Comparison of ENCODE assay signal across 1 cellular context in the genomic region with DNA sequence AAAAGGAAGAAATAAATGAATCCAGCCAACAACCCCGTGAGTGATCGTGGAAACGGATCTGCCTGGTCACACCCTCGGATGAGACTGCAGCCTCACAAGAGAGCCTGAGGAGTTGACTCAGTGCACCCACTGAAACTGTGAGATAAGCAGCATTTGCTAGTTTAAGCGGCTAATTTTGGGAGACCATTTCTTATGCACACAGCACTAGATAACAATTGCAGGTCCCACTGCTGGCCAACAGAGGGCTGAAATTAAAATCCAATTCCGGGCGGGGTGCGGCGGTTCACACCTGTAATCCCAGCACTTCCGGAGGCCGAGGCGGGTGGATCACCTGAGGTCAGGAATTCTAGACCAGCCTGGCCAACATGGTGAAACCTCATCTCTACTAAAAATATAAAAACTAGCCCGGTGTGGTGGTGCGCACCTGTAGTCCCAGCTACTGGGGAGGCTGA.
A peak's percentile ranks its signal among the peaks of the same experiment; 100 is the strongest.
TF ChIP-seq lines count a peak whose summit lies in the region.

No MANE protein-coding gene starts in this region.

TF ChIP-seq in K562, 482 proteins besides CTCF, POLR2A, EP300 and RAD21 (continued from another document and continues in another):
- TF ChIP-seq, protein P1, sequence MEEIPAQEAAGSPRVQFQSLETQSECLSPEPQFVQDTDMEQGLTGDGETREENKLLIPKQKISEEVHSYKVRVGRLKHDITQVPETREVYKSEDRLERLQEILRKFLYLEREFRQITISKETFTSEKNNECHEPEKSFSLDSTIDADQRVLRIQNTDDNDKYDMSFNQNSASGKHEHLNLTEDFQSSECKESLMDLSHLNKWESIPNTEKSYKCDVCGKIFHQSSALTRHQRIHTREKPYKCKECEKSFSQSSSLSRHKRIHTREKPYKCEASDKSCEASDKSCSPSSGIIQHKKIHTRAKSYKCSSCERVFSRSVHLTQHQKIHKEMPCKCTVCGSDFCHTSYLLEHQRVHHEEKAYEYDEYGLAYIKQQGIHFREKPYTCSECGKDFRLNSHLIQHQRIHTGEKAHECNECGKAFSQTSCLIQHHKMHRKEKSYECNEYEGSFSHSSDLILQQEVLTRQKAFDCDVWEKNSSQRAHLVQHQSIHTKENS (CRISPR knock-in tag; IDR thresholded peaks at IDR 0.05) = no peak
- TF ChIP-seq JUNB (CRISPR knock-in tag; conservative IDR thresholded peaks at IDR 0.05) (no peak), NCOA2 (IDR thresholded peaks at IDR 0.05; ENCODE audit: partially characterized antibody in 2 of 2) (no peak), ZSCAN29 (IDR thresholded peaks at IDR 0.05) (no peak), BRD4 (IDR thresholded peaks at IDR 0.05) (no peak), ZNF354B (CRISPR knock-in tag; IDR thresholded peaks at IDR 0.05) (no peak), ERF (CRISPR knock-in tag; IDR thresholded peaks at IDR 0.05) (no peak), POLR2H (tag; IDR thresholded peaks at IDR 0.05; ENCODE audit: low read depth) (no peak), CSDE1 (IDR thresholded peaks at IDR 0.05) (no peak), ZNF699 (CRISPR knock-in tag; IDR thresholded peaks at IDR 0.05; ENCODE audit: insufficient replicate concordance) (no peak), ARNT (IDR thresholded peaks at IDR 0.05) (0 out of 4 replicates have a peak, but pooled peaks of 1 of the 2 experiments have one; percentile 32), BRF1 (IDR thresholded peaks at IDR 0.05; ENCODE audit: borderline replicate concordance, extremely low read depth, insufficient read length) (no peak), RBBP5 (IDR thresholded peaks at IDR 0.05; ENCODE audit: borderline replicate concordance, insufficient read depth, low read length, poor library complexity, severe bottlenecking) (no peak), ZFPM2 (CRISPR knock-in tag; IDR thresholded peaks at IDR 0.05) (no peak), YBX1 (IDR thresholded peaks at IDR 0.05) (no peak), MTA1 (IDR thresholded peaks at IDR 0.05; ENCODE audit: borderline replicate concordance) (peak; percentile 79; the same call in 1 of the 2 replicates), RFX1 (IDR thresholded peaks at IDR 0.05) (no peak), ETS2 (tag; IDR thresholded peaks at IDR 0.05; ENCODE audit: borderline replicate concordance, poor library complexity, severe bottlenecking) (no peak), KLF16 (IDR thresholded peaks at IDR 0.05) (no peak), RCOR1 (IDR thresholded peaks at IDR 0.05; ENCODE audit: borderline replicate concordance in 1 of 2, low read depth in 2 of 2, low read length in 2 of 2) (peak in 1 of 2 experiments; percentile 46; a peak in 1 of 4 replicates), ZBTB17 (CRISPR knock-in tag; IDR thresholded peaks at IDR 0.05) (no peak), ZFX (CRISPR knock-in tag; IDR thresholded peaks at IDR 0.05) (no peak), ZSCAN32 (CRISPR knock-in tag; IDR thresholded peaks at IDR 0.05) (no peak), KAT2B (IDR thresholded peaks at IDR 0.05; ENCODE audit: low read depth, low read length) (no peak), TCFL5 (CRISPR knock-in tag; conservative IDR thresholded peaks at IDR 0.05) (no peak), PHF20 (IDR thresholded peaks at IDR 0.05; ENCODE audit: partially characterized antibody) (no peak), HLTF (IDR thresholded peaks at IDR 0.05) (no peak), ZNF316 (IDR thresholded peaks at IDR 0.05) (peak; percentile 52), RFX7 (CRISPR knock-in tag; IDR thresholded peaks at IDR 0.05) (no peak), CEBPB (tag; IDR thresholded peaks at IDR 0.05) (no peak), RBM25 (IDR thresholded peaks at IDR 0.05; ENCODE audit: low read depth, low read length, severe bottlenecking) (peak; percentile 31), HDAC2 (IDR thresholded peaks at IDR 0.05) (peak; percentile 79), ZNF583 (CRISPR knock-in tag; IDR thresholded peaks at IDR 0.05) (no peak), PTBP1 (IDR thresholded peaks at IDR 0.05; ENCODE audit: low read depth, low read length) (no peak), PURB (CRISPR knock-in tag; IDR thresholded peaks at IDR 0.05; ENCODE audit: low read depth) (no peak), NRF1 (conservative IDR thresholded peaks at IDR 0.05 in 1 of 2, IDR thresholded peaks at IDR 0.05 in 1 of 2) (peak in 1 of 2 experiments; percentile 36; a peak in 2 of 4 replicates), MCM3 (IDR thresholded peaks at IDR 0.05) (no peak), ZNF551 (CRISPR knock-in tag; IDR thresholded peaks at IDR 0.05) (no peak), ZNF408 (CRISPR knock-in tag; IDR thresholded peaks at IDR 0.05; ENCODE audit: low read depth) (no peak), SMAD3 (CRISPR knock-in tag; conservative IDR thresholded peaks at IDR 0.05) (no peak), HSF4 (CRISPR knock-in tag; IDR thresholded peaks at IDR 0.05; ENCODE audit: borderline replicate concordance) (no peak), ELF2 (CRISPR knock-in tag; IDR thresholded peaks at IDR 0.05) (no peak), ZNF384 (IDR thresholded peaks at IDR 0.05; ENCODE audit: low read depth, low read length) (peak; percentile 86), MEF2D (tag; conservative IDR thresholded peaks at IDR 0.05; ENCODE audit: low read depth) (no peak), ZNF589 (CRISPR knock-in tag; IDR thresholded peaks at IDR 0.05; ENCODE audit: low read depth) (no peak), ZNF444 (CRISPR knock-in tag; IDR thresholded peaks at IDR 0.05) (no peak), DDX20 (tag; IDR thresholded peaks at IDR 0.05; ENCODE audit: low read depth) (no peak), ZNF76 (CRISPR knock-in tag; IDR thresholded peaks at IDR 0.05; ENCODE audit: borderline replicate concordance) (no peak), ZNF274 (IDR thresholded peaks at IDR 0.05; ENCODE audit: borderline replicate concordance, low read depth, low read length) (no peak)
- TF ChIP-seq, protein P2, sequence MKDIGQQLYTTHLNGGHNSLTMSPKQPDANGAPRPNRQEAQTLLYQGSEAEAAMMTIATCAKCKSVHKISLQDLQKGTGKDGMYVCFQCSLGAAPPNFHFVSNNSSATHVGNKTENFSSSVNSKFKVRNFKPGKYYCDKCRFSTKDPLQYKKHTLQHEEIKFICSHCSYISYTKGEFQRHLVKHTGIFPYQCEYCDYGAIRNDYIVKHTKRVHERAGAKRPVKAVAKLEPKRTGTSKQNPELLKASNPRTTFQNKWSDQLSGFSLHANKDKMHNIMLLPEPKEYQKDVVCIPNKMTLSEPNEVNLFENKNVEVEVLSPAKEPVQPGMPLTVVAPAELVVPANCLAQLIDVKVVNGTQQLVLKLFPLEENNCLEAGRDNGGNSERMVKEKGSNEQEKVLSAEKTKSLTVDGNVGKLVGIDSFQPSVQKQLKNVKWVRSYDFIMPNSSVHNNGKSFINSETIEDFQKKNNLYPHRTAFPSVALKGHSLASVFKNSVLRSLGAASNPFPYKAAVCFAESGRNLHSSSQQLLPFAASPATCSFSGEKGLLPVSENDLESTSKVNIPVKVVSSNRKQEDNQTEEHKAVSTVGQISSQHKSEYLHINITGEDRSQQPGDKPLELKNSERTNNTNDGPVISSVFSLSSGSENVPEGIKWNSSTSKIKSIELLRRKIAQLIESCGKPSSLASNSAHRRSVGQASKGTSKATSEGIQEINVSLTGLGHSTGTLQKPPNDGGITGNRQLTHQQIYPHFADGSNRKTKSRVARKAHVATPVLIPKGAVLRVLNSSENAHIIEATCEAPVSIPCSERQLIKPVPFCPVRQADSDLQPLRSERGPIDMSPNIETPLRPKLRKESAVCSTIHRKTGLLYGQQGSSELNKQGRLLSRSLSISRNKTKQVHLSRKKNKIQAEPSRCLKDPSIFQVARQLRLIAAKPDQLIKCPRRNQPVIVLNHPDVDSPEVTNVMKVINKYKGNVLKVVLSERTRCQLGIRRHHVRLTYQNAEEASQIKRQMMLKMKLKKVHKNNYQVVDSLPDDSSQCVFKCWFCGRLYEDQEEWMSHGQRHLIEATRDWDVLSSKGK (CRISPR knock-in tag; IDR thresholded peaks at IDR 0.05) = no peak
- TF ChIP-seq, protein P3, sequence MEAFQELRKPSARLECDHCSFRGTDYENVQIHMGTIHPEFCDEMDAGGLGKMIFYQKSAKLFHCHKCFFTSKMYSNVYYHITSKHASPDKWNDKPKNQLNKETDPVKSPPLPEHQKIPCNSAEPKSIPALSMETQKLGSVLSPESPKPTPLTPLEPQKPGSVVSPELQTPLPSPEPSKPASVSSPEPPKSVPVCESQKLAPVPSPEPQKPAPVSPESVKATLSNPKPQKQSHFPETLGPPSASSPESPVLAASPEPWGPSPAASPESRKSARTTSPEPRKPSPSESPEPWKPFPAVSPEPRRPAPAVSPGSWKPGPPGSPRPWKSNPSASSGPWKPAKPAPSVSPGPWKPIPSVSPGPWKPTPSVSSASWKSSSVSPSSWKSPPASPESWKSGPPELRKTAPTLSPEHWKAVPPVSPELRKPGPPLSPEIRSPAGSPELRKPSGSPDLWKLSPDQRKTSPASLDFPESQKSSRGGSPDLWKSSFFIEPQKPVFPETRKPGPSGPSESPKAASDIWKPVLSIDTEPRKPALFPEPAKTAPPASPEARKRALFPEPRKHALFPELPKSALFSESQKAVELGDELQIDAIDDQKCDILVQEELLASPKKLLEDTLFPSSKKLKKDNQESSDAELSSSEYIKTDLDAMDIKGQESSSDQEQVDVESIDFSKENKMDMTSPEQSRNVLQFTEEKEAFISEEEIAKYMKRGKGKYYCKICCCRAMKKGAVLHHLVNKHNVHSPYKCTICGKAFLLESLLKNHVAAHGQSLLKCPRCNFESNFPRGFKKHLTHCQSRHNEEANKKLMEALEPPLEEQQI (IDR thresholded peaks at IDR 0.05) = no peak
- TF ChIP-seq, protein P4, sequence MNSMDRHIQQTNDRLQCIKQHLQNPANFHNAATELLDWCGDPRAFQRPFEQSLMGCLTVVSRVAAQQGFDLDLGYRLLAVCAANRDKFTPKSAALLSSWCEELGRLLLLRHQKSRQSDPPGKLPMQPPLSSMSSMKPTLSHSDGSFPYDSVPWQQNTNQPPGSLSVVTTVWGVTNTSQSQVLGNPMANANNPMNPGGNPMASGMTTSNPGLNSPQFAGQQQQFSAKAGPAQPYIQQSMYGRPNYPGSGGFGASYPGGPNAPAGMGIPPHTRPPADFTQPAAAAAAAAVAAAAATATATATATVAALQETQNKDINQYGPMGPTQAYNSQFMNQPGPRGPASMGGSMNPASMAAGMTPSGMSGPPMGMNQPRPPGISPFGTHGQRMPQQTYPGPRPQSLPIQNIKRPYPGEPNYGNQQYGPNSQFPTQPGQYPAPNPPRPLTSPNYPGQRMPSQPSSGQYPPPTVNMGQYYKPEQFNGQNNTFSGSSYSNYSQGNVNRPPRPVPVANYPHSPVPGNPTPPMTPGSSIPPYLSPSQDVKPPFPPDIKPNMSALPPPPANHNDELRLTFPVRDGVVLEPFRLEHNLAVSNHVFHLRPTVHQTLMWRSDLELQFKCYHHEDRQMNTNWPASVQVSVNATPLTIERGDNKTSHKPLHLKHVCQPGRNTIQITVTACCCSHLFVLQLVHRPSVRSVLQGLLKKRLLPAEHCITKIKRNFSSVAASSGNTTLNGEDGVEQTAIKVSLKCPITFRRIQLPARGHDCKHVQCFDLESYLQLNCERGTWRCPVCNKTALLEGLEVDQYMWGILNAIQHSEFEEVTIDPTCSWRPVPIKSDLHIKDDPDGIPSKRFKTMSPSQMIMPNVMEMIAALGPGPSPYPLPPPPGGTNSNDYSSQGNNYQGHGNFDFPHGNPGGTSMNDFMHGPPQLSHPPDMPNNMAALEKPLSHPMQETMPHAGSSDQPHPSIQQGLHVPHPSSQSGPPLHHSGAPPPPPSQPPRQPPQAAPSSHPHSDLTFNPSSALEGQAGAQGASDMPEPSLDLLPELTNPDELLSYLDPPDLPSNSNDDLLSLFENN (IDR thresholded peaks at IDR 0.05; ENCODE audit: low read depth in 2 of 2, low read length in 2 of 2) = no peak
- TF ChIP-seq, protein P5, sequence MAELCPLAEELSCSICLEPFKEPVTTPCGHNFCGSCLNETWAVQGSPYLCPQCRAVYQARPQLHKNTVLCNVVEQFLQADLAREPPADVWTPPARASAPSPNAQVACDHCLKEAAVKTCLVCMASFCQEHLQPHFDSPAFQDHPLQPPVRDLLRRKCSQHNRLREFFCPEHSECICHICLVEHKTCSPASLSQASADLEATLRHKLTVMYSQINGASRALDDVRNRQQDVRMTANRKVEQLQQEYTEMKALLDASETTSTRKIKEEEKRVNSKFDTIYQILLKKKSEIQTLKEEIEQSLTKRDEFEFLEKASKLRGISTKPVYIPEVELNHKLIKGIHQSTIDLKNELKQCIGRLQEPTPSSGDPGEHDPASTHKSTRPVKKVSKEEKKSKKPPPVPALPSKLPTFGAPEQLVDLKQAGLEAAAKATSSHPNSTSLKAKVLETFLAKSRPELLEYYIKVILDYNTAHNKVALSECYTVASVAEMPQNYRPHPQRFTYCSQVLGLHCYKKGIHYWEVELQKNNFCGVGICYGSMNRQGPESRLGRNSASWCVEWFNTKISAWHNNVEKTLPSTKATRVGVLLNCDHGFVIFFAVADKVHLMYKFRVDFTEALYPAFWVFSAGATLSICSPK (IDR thresholded peaks at IDR 0.05; ENCODE audit: borderline replicate concordance) = no peak
- TF ChIP-seq, protein P6, sequence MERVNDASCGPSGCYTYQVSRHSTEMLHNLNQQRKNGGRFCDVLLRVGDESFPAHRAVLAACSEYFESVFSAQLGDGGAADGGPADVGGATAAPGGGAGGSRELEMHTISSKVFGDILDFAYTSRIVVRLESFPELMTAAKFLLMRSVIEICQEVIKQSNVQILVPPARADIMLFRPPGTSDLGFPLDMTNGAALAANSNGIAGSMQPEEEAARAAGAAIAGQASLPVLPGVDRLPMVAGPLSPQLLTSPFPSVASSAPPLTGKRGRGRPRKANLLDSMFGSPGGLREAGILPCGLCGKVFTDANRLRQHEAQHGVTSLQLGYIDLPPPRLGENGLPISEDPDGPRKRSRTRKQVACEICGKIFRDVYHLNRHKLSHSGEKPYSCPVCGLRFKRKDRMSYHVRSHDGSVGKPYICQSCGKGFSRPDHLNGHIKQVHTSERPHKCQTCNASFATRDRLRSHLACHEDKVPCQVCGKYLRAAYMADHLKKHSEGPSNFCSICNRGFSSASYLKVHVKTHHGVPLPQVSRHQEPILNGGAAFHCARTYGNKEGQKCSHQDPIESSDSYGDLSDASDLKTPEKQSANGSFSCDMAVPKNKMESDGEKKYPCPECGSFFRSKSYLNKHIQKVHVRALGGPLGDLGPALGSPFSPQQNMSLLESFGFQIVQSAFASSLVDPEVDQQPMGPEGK (CRISPR knock-in tag; IDR thresholded peaks at IDR 0.05; ENCODE audit: borderline replicate concordance) = no peak
- TF ChIP-seq, protein P7, sequence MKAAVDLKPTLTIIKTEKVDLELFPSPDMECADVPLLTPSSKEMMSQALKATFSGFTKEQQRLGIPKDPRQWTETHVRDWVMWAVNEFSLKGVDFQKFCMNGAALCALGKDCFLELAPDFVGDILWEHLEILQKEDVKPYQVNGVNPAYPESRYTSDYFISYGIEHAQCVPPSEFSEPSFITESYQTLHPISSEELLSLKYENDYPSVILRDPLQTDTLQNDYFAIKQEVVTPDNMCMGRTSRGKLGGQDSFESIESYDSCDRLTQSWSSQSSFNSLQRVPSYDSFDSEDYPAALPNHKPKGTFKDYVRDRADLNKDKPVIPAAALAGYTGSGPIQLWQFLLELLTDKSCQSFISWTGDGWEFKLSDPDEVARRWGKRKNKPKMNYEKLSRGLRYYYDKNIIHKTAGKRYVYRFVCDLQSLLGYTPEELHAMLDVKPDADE (conservative IDR thresholded peaks at IDR 0.05; ENCODE audit: control insufficient read depth, low read depth, low read length) = no peak
- TF ChIP-seq, protein P8, sequence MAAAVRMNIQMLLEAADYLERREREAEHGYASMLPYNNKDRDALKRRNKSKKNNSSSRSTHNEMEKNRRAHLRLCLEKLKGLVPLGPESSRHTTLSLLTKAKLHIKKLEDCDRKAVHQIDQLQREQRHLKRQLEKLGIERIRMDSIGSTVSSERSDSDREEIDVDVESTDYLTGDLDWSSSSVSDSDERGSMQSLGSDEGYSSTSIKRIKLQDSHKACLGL (CRISPR knock-in tag; IDR thresholded peaks at IDR 0.05; ENCODE audit: borderline replicate concordance, poor library complexity, severe bottlenecking) = no peak
